8 cellular contexts compared by ENCODE assay signal in genomic region chr2:33475381-33476099, GRCh38. TPM values are rescaled to one million over a fixed set of nuclear protein-coding genes. Genes with fewer than 3 reads are reported as not detected.
A peak's percentile ranks its signal among the peaks of the same experiment; 100 is the strongest.
DNase-seq lines count a peak whose midpoint lies in the region; ATAC-seq and TF ChIP-seq lines count a peak whose summit lies in the region.

No MANE protein-coding gene starts in this region.

- H2BK5ac ChIP-seq in neuronal stem cell (ENCODE audit: low read length) = no peak overlapping the region

- H3K23ac ChIP-seq in neuronal stem cell (ENCODE audit: low read depth, low read length, poor library complexity) = no peak overlapping the region

- no peak overlapping the region for H3K18ac ChIP-seq in neuronal stem cell (ENCODE audit: low read length)

- no peak overlapping the region for H2BK15ac ChIP-seq in neuronal stem cell (ENCODE audit: low read length)

- H3K36me3 ChIP-seq in gastroesophageal sphincter (no peaks in the 10 kb centered on the region), neuronal stem cell (replicated peaks in 1 of 2; ENCODE audit: control insufficient read depth in 2 of 2, insufficient read depth in 2 of 2, low read length in 2 of 2) (no peaks in the 10 kb centered on the region)

- H3K27ac ChIP-seq in gastroesophageal sphincter (peak overlapping the region; percentile 76 to 92 (median 84)), neuronal stem cell (replicated peaks; ENCODE audit: low read length) (no peak overlapping the region)

- H3K27me3 ChIP-seq in gastroesophageal sphincter (no peaks in the 10 kb centered on the region), neuronal stem cell (ENCODE audit: control insufficient read depth in 3 of 3, insufficient read depth in 3 of 3, low read depth in 1 of 3, low read length in 3 of 3) (peaks cover 0 to 7% (median 0%) of the 10 kb centered on the region in 3 experiments)

- peak overlapping the region; percentile 44 for H3K4me2 ChIP-seq in neuronal stem cell (ENCODE audit: insufficient read depth, low read length, poor library complexity, severe bottlenecking)

- no peak for TF ChIP-seq EP300 in gastroesophageal sphincter (IDR thresholded peaks at IDR 0.05)

- ATAC-seq in GM21786 (IDR thresholded peaks at IDR 0.05; ENCODE audit: unreplicated experiment) (peak; percentile 44), gastroesophageal sphincter (peak; percentile 73)

- H3K4me1 ChIP-seq in gastroesophageal sphincter (peaks cover 0 to 36% (median 0%) of the 10 kb centered on the region in 3 donors), neuronal stem cell (ENCODE audit: control insufficient read depth in 2 of 2, insufficient read depth in 1 of 2, low read depth in 1 of 2, low read length in 2 of 2) (peaks cover 0 to 8% of the 10 kb centered on the region in 2 donors)

- H3K79me1 ChIP-seq in neuronal stem cell (ENCODE audit: low read depth, low read length) = no peaks in the 10 kb centered on the region

- no peak overlapping the region for H2BK12ac ChIP-seq in neuronal stem cell (ENCODE audit: low read length)

- TF ChIP-seq POLR2A in gastroesophageal sphincter (IDR thresholded peaks at IDR 0.05) = no peak

- H3K9ac ChIP-seq in neuronal stem cell (ENCODE audit: low read depth, low read length, poor library complexity) = no peak overlapping the region

- no peak overlapping the region for H4K8ac ChIP-seq in neuronal stem cell (ENCODE audit: low read depth, low read length)

- peak overlapping the region; percentile 89 for H2AFZ ChIP-seq in neuronal stem cell (ENCODE audit: low read length)

- WGBS in gastroesophageal sphincter (ENCODE audit: low coverage in 1 of 2), 2 donors = 8 to 10% methylated on average over 8 to 13 of the region's 14 CpGs
- WGBS in neuronal stem cell (ENCODE audit: extremely low coverage in 2 of 2, insufficient read length in 2 of 2, insufficient replicate concordance in 1 of 2), 2 donors = no CpG with 5 or more reads among the region's 14 CpGs

- H3K9me3 ChIP-seq in gastroesophageal sphincter (no peaks in the 10 kb centered on the region), neuronal stem cell (replicated peaks in 1 of 2; ENCODE audit: control insufficient read depth in 2 of 2, insufficient read depth in 1 of 2, low read depth in 1 of 2, low read length in 2 of 2) (peaks cover 3 to 5% of the 10 kb centered on the region in 2 donors)

- H3K14ac ChIP-seq in neuronal stem cell (ENCODE audit: low read length) = no peak overlapping the region

- TF ChIP-seq CTCF in gastroesophageal sphincter (IDR thresholded peaks at IDR 0.05) = peak; percentile 73 to 85 (median 77)

- H3K4ac ChIP-seq in neuronal stem cell (ENCODE audit: low read length) = no peak overlapping the region

- H2BK120ac ChIP-seq in neuronal stem cell (ENCODE audit: low read depth, low read length) = no peak overlapping the region

- H3K4me3 ChIP-seq in gastroesophageal sphincter (peak overlapping the region; percentile 62 to 78), neuronal stem cell (ENCODE audit: low read length in 2 of 2) (peak overlapping the region in 1 of 2 donors; percentile 39)

- H2AK5ac ChIP-seq in neuronal stem cell (ENCODE audit: low read depth, low read length) = no peak overlapping the region

- H4K91ac ChIP-seq in neuronal stem cell (ENCODE audit: low read depth, low read length, poor library complexity) = no peak overlapping the region

- DNase-seq in EH (ENCODE audit: low read depth) = peak; percentile 77
- peak; percentile 69 for DNase-seq in KG1 (lab: John Stamatoyannopoulos, UW)
- peak; percentile 89 for DNase-seq in RPMI8226
- peak; percentile 60 for DNase-seq in activated gamma-delta T cell treated with anti-CD3 and anti-CD28 coated beads, Interleukin-2, amount 50 U/mL, for 16 hours (ENCODE audit: low read depth)
- DNase-seq in neuronal stem cell (ENCODE audit: low spot score) = peak; percentile 49
- DNase-seq in superior temporal gyrus (ENCODE audit: extremely low spot score) = peak; percentile 98

RNA-seq across cellular contexts. Expression of gene RASGRP3, which starts 0.9 kb away (rescaled TPM):
- total RNA-seq in gastroesophageal sphincter = 10 to 100 TPM in 1 of 4 donors, 1 to 10 TPM in 3; 2.6 to 23.3 (median 8.3) TPM
- polyA plus RNA-seq in neuronal stem cell (2013, experiment 1 of 2) = 0.01 TPM
- polyA plus RNA-seq in neuronal stem cell (2013, experiment 2 of 2) = not detected
